In the genomic region with DNA sequence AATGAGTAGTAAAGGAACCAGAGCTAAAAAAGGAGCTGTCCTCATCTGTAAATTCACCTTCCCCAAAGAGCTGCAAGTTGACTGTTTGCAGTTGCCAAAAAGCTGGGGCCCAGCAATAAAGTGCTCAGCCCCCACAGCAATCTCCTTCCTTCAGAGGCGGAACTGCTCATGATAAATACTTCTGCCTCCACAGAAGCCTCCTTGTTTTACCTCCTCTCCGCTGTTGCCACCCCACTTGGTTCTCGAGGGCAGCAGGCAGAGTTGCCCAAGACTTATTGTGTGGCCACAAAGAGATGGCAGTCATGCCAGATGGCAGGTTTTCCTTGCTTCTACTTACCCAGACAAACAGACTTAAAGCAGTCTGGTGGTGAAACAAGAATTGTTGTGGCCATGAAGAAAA, we compare ENCODE assay signal across 9 cellular contexts.
A peak's percentile ranks its signal among the peaks of the same experiment; 100 is the strongest.
DNase-seq lines count a peak whose midpoint lies in the region; ATAC-seq and TF ChIP-seq lines count a peak whose summit lies in the region.
"Had no signal": no experiment of that assay in that cellular context is flagged by ENCODE, and none has a peak within 500 bp of the region (broad histone marks: within the 10 kb centered on the region; RNA-seq: fewer than 3 reads in every experiment).

No MANE protein-coding gene starts in this region.

- H3K27ac Mint-ChIP-seq in central memory CD8-positive, alpha-beta T cell (ENCODE audit: low read depth) = peak overlapping the region; percentile 63

- no peaks in the 10 kb centered on the region for H3K79me2 ChIP-seq in OCI-LY3 (ENCODE audit: low read length)

- H3K4me2 ChIP-seq in OCI-LY3 (ENCODE audit: low read length) = peak overlapping the region; percentile 62

- H3K27ac ChIP-seq in OCI-LY3 (ENCODE audit: low read length) = no peak overlapping the region

- H3K9me3 ChIP-seq in OCI-LY3 (ENCODE audit: insufficient read depth, low read length) = no peaks in the 10 kb centered on the region
- H3K9me3 ChIP-seq: Peyer's patch had no signal

- H3K9ac ChIP-seq in OCI-LY3 (ENCODE audit: low read length) = peak overlapping the region; percentile 24; the same call in 1 of the 2 replicates

- H3K36me3 Mint-ChIP-seq in central memory CD8-positive, alpha-beta T cell (ENCODE audit: insufficient read depth) = no peaks in the 10 kb centered on the region

- peaks cover 39% of the 10 kb centered on the region for H3K4me1 Mint-ChIP-seq in central memory CD8-positive, alpha-beta T cell

- no peaks in the 10 kb centered on the region for H3K36me3 ChIP-seq in OCI-LY3 (replicated peaks; ENCODE audit: low read depth, low read length)
- H3K36me3 ChIP-seq: Peyer's patch had no signal

- H3K27me3 Mint-ChIP-seq in central memory CD8-positive, alpha-beta T cell = no peaks in the 10 kb centered on the region

- peak; percentile 27 for ATAC-seq in GM18907 (IDR thresholded peaks at IDR 0.05; ENCODE audit: unreplicated experiment)
- peak; percentile 55 for ATAC-seq in central memory CD8-positive, alpha-beta T cell (replicated peaks; ENCODE audit: extremely low read depth, poor library complexity, severe bottlenecking)

- peak overlapping the region; percentile 37; the same call in 1 of the 2 replicates for H2AFZ ChIP-seq in OCI-LY3 (ENCODE audit: low read depth, low read length)

- TF ChIP-seq CTCF in OCI-LY3 (IDR thresholded peaks at IDR 0.05; ENCODE audit: low read depth, low read length) = no peak

- peak overlapping the region; percentile 52 for H3K4me3 ChIP-seq in OCI-LY3 (ENCODE audit: low read length)

- no peaks in the 10 kb centered on the region for H3K27me3 ChIP-seq in OCI-LY3 (ENCODE audit: low read depth, low read length)
- H3K27me3 ChIP-seq: Peyer's patch had no signal

- peaks cover 26% of the 10 kb centered on the region for H3K4me1 ChIP-seq in OCI-LY3 (ENCODE audit: low read length)

- H4K20me1 ChIP-seq in OCI-LY3 (ENCODE audit: insufficient read depth, low read length) = no peaks in the 10 kb centered on the region

- H3K9me3 Mint-ChIP-seq in central memory CD8-positive, alpha-beta T cell = no peaks in the 10 kb centered on the region

- no peak for DNase-seq in central memory CD8-positive, alpha-beta T cell (ENCODE audit: low spot score in 2 of 2)
- peak; percentile 82 for DNase-seq in pons (ENCODE audit: low spot score)
- DNase-seq in T1000 (lab: John Stamatoyannopoulos, UW) = no peak
- no peak for DNase-seq in iPS-NIHi7 (ENCODE audit: extremely low spot score)
- DNase-seq in NCI-H526 (lab: John Stamatoyannopoulos, UW) = no peak
- DNase-seq in NCI-H1436 treated with DMSO at 0.1 percent for 48 hours (lab: John Stamatoyannopoulos, UW) = no peak
- DNase-seq: Peyer's patch had no signal

- peak overlapping the region; percentile 71 for H3K4me3 Mint-ChIP-seq in central memory CD8-positive, alpha-beta T cell
